13 cellular contexts compared by ENCODE assay signal in genomic region chr20:53925651-53926401, GRCh38.
DNase-seq lines count a peak whose midpoint lies in the region; ATAC-seq, FAIRE-seq and TF ChIP-seq lines count a peak whose summit lies in the region.
"Had no signal": no experiment of that assay in that cellular context is flagged by ENCODE, and none has a peak within 500 bp of the region (broad histone marks: within the 10 kb centered on the region; RNA-seq: fewer than 3 reads in every experiment).

No MANE protein-coding gene starts in this region.

- CTCF ChIA-PET in A549 (lab: Yijun Ruan, JAX), result interaction anchor here (0.6 to 15.9 kb wide), 9 partner anchors 9 to 347 kb away, joined by 3 to 140 read pairs (median 3); no protein-coding TSS in a partner anchor

- H3K27ac Mint-ChIP-seq in GM23338, result no peak overlapping the region

- H3K4me3 ChIP-seq in A549, result no peak overlapping the region
- H3K4me3 ChIP-seq in GM23338, result no peak overlapping the region
- H3K4me3 ChIP-seq in adipocyte (ENCODE audit: low read length), result no peak overlapping the region
- H3K4me3 ChIP-seq in mucosa of descending colon, result no peak overlapping the region
- H3K4me3 ChIP-seq: uterus had no signal

- H3K27me3 ChIP-seq in GM23338 (ENCODE audit: insufficient read depth) (no peaks in the 10 kb centered on the region), adipocyte (replicated peaks; ENCODE audit: control insufficient read depth, insufficient read depth, low read length) (no peaks in the 10 kb centered on the region)
- H3K27me3 ChIP-seq: uterus had no signal

- H3K36me3 ChIP-seq in GM23338 (ENCODE audit: insufficient read depth) (no peaks in the 10 kb centered on the region), adipocyte (ENCODE audit: control insufficient read depth, insufficient read depth, low read length, severe bottlenecking) (no peaks in the 10 kb centered on the region), mucosa of descending colon (ENCODE audit: low read depth) (no peaks in the 10 kb centered on the region)
- H3K36me3 ChIP-seq: uterus had no signal

- H3K4me2 ChIP-seq in A549 (peak overlapping the region; percentile 57), GM23338 (no peak overlapping the region)

- no peak overlapping the region for H3K4me3 Mint-ChIP-seq in GM23338

- DNase-seq in A549 (ENCODE audit: low read depth in 1 of 2, low spot score in 1 of 2) (no peak), GM23338 (ENCODE audit: low spot score) (no peak), adipocyte (ENCODE audit: low read depth) (no peak), mucosa of descending colon (no peak), GM13976 (ENCODE audit: low spot score) (no peak), NCI-H1092 (lab: John Stamatoyannopoulos, UW) (no peak)
- DNase-seq: GF-D8, T-helper 9 cell, uterus had no signal

- H4K20me1 ChIP-seq in GM23338 (replicated peaks; ENCODE audit: insufficient read depth), result no peaks in the 10 kb centered on the region

- H3K36me3 Mint-ChIP-seq in GM23338 (ENCODE audit: low read depth), result no peaks in the 10 kb centered on the region

- no peaks in the 10 kb centered on the region for H3K9me2 ChIP-seq in GM23338 (ENCODE audit: insufficient read depth)

- no peaks in the 10 kb centered on the region for H3F3A ChIP-seq in GM23338 (replicated peaks; ENCODE audit: low read depth)

- in situ Hi-C loops in GM13976 (cut with MboI; ENCODE audit: low sequenced_read_pairs, unreplicated experiment), result loop anchor here (10.0 to 25.0 kb wide), 2 partner anchors 191 to 339 kb away; partner anchors contain the start of gene ZNF217

- H3K4me1 Mint-ChIP-seq in GM23338, result peaks cover 24% of the 10 kb centered on the region

- H3K9me3 ChIP-seq in A549 (no peaks in the 10 kb centered on the region), adipocyte (ENCODE audit: control insufficient read depth, low read length) (no peaks in the 10 kb centered on the region), mucosa of descending colon (no peaks in the 10 kb centered on the region)
- H3K9me3 ChIP-seq: uterus had no signal

- no peak for TF ChIP-seq EP300 in A549 (IDR thresholded peaks at IDR 0.05)

- no peak for TF ChIP-seq RAD21 in A549 (conservative IDR thresholded peaks at IDR 0.05 in 1 of 2, IDR thresholded peaks at IDR 0.05 in 1 of 2)

- H3K27me3 Mint-ChIP-seq in GM23338 (ENCODE audit: insufficient read depth, low read depth, poor library complexity), result peaks cover 3% of the 10 kb centered on the region

- FAIRE-seq in A549 (lab: Jason Lieb, UNC), result no peak
- FAIRE-seq: endometrium had no signal

- H3K9me3 Mint-ChIP-seq in GM23338, result no peaks in the 10 kb centered on the region

- H3K79me2 ChIP-seq in GM23338 (replicated peaks; ENCODE audit: insufficient read depth), result no peaks in the 10 kb centered on the region

- POLR2A ChIA-PET in A549 (lab: Yijun Ruan, JAX), result interaction anchor here (0.6 to 1.5 kb wide), 2 partner anchors 14 to 19 kb away, joined by 4 to 10 read pairs; no protein-coding TSS in a partner anchor

- no peak for TF ChIP-seq POLR2A in A549 (IDR thresholded peaks at IDR 0.05; ENCODE audit: low read length)

- H3K27ac ChIP-seq in A549 (peak overlapping the region; percentile 61 to 77), GM23338 (ENCODE audit: low read depth) (no peak overlapping the region)
- H3K27ac ChIP-seq: C4-2B, uterus had no signal

- ATAC-seq in A549 (no peak), GM23338 (no peak), mucosa of descending colon (peak; percentile 4), GM21619 (IDR thresholded peaks at IDR 0.05; ENCODE audit: unreplicated experiment) (no peak), HG03097 (IDR thresholded peaks at IDR 0.05; ENCODE audit: low FRiP score, unreplicated experiment) (no peak)

- peak overlapping the region; percentile 47 for H3K9ac ChIP-seq in adipocyte (ENCODE audit: low read length)

- WGBS in A549 (ENCODE audit: missing lambda C conversion rate), result 92% methylated on average over 12 of the region's 12 CpGs

- intact Hi-C loops in mucosa of descending colon (cut with DNase I, micrococcal nuclease), result no loop called here

- peak overlapping the region; percentile 75; the same call in 1 of the 2 replicates for H2AFZ ChIP-seq in GM23338

- H3K4me1 ChIP-seq in A549, result peaks cover 28% of the 10 kb centered on the region
- peaks cover 14% of the 10 kb centered on the region for H3K4me1 ChIP-seq in GM23338 (ENCODE audit: insufficient read depth)
- peaks cover 34% of the 10 kb centered on the region for H3K4me1 ChIP-seq in adipocyte (ENCODE audit: control insufficient read depth, insufficient read depth, low read length)
- H3K4me1 ChIP-seq in mucosa of descending colon (ENCODE audit: low read depth), result peaks cover 15% of the 10 kb centered on the region

- TF ChIP-seq CTCF in A549 (IDR thresholded peaks at IDR 0.05) (no peak), GM23338 (conservative IDR thresholded peaks at IDR 0.05; ENCODE audit: low read depth in 2 of 2) (no peak), mucosa of descending colon (IDR thresholded peaks at IDR 0.05) (no peak), GM13976 (IDR thresholded peaks at IDR 0.05; ENCODE audit: borderline replicate concordance, control extremely low read depth, extremely low read depth, insufficient read depth, missing control alignments) (no peak)

TF ChIP-seq in A549, 52 proteins besides CTCF, POLR2A, EP300 and RAD21:
- TF ChIP-seq NPAS2 (CRISPR knock-in tag; IDR thresholded peaks at IDR 0.05; ENCODE audit: borderline replicate concordance), result no peak
- no peak for TF ChIP-seq HOXB13 (CRISPR knock-in tag; IDR thresholded peaks at IDR 0.05; ENCODE audit: low read depth)
- TF ChIP-seq FOSB (CRISPR knock-in tag; IDR thresholded peaks at IDR 0.05), result no peak
- TF ChIP-seq NFE2L2 (conservative IDR thresholded peaks at IDR 0.05; ENCODE audit: low read length), result no peak
- no peak for TF ChIP-seq REST (IDR thresholded peaks at IDR 0.05)
- TF ChIP-seq SREBF2 (IDR thresholded peaks at IDR 0.05), result no peak

TF ChIP-seq in GM23338, 12 proteins besides CTCF, POLR2A, EP300 and RAD21:
- TF ChIP-seq NANOG (IDR thresholded peaks at IDR 0.05; ENCODE audit: borderline replicate concordance), result no peak
